25 cellular contexts compared by ENCODE assay signal in genomic region chr1:6905790-6906189, GRCh38.
"Had no signal": no experiment of that assay in that cellular context is flagged by ENCODE, and none has a peak within 500 bp of the region (broad histone marks: within the 10 kb centered on the region; RNA-seq: fewer than 3 reads in every experiment).

No MANE protein-coding gene starts in this region.

- DNase-seq: effector CD8-positive, alpha-beta T cell; erythroblast; esophagus squamous epithelium; foreskin melanocyte; head of caudate nucleus; kidney; naive B cell; nucleus accumbens; stimulated activated CD4-positive, alpha-beta T cell treated with anti-CD3 and anti-CD28 coated beads, Interleukin-12 subunit alpha, Interleukin-12 subunit beta, amount 100 ng/mL, for 4 hours; stimulated activated CD4-positive, alpha-beta T cell treated with anti-CD3 and anti-CD28 coated beads, Interleukin-1b, Interleukin-23, amount 100 ng/mL, for 48 hours; stimulated activated CD4-positive, alpha-beta T cell treated with anti-CD3 and anti-CD28 coated beads, Interleukin-4, amount 100 ng/mL, for 1 hour; stimulated activated CD8-positive, alpha-beta memory T cell treated with anti-CD3 and anti-CD28 coated beads, Interleukin-4, amount 100 ng/mL, for 48 hours; stimulated activated naive CD4-positive, alpha-beta T cell; stimulated activated naive CD8-positive, alpha-beta T cell treated with anti-CD3 and anti-CD28 coated beads, Interleukin-15, amount 100 ng/mL, for 72 hours; thyroid gland; trophoblast cell had no signal

- ATAC-seq: left lobe of liver; natural killer cell treated with Interleukin-12 subunit alpha and Interleukin-12 subunit beta and Interleukin-15 and Interleukin-18, amount 100 ng/mL, for 72 hours; sciatic nerve; stimulated activated naive CD8-positive, alpha-beta T cell treated with anti-CD3 and anti-CD28 coated beads, Interleukin-15, amount 100 ng/mL, for 72 hours had no signal

- H3K27me3 ChIP-seq: dorsolateral prefrontal cortex, right atrium auricular region, thyroid gland, vagina had no signal

- H3K4me1 Mint-ChIP-seq: memory B cell had no signal

- H3K9me3 Mint-ChIP-seq: memory B cell; natural killer cell treated with Interleukin-12 subunit alpha and Interleukin-12 subunit beta and Interleukin-15 and Interleukin-18, amount 100 ng/mL, for 72 hours had no signal

- H3K4me3 Mint-ChIP-seq: memory B cell; naive B cell; natural killer cell treated with Interleukin-12 subunit alpha and Interleukin-12 subunit beta and Interleukin-15 and Interleukin-18, amount 100 ng/mL, for 72 hours; stimulated activated naive CD8-positive, alpha-beta T cell treated with anti-CD3 and anti-CD28 coated beads, Interleukin-15, amount 100 ng/mL, for 72 hours had no signal

- H3K9me3 ChIP-seq: esophagus squamous epithelium, prostate gland, right atrium auricular region, thyroid gland, vagina had no signal

- H3K36me3 Mint-ChIP-seq: memory B cell; naive B cell; natural killer cell treated with Interleukin-12 subunit alpha and Interleukin-12 subunit beta and Interleukin-15 and Interleukin-18, amount 100 ng/mL, for 72 hours had no signal

- H3K27ac Mint-ChIP-seq: memory B cell; naive B cell; natural killer cell treated with Interleukin-12 subunit alpha and Interleukin-12 subunit beta and Interleukin-15 and Interleukin-18, amount 100 ng/mL, for 72 hours; stimulated activated naive CD8-positive, alpha-beta T cell treated with anti-CD3 and anti-CD28 coated beads, Interleukin-15, amount 100 ng/mL, for 72 hours had no signal

- H3K4me1 ChIP-seq: esophagus squamous epithelium, prostate gland, right atrium auricular region, vagina had no signal

- H3K4me2 ChIP-seq: smooth muscle cell had no signal

- H3K27ac ChIP-seq: dorsolateral prefrontal cortex, esophagus squamous epithelium, prostate gland, right atrium auricular region, thyroid gland, vagina had no signal
